In the genomic region with DNA sequence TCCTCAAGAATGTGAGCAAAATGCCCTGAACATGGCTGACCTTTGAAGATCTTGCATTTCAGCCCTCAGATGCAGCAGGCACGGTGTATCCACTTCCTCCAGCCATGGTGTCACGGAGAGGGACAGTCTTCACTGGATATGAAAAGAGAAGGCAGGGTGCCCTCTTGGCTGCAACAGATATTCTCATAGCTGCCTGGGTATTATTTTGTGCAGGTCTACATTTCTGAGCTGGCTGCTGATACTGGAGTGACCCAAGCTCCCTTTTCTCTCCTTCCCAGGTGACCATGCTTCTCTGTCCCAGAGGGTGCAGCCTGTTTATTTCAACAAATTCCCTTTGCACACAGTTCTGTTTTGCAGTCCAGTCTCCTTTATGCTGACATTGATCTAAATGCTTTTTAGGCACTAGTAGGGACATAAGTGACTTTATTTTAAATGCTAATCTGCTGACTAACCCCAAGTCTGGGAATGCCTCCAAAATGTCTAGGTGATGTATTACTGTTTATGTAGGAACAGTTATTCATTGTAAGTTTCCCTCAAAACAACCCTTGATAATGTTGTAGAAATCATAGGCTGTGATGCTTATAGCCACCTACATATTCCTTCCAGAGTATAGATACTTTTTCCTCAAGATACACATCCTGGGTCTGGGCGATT, we compare ENCODE assay signal across 12 cellular contexts.
A peak's percentile ranks its signal among the peaks of the same experiment; 100 is the strongest.
DNase-seq lines count a peak whose midpoint lies in the region; ATAC-seq and TF ChIP-seq lines count a peak whose summit lies in the region.
"Had no signal": no experiment of that assay in that cellular context is flagged by ENCODE, and none has a peak within 500 bp of the region (broad histone marks: within the 10 kb centered on the region; RNA-seq: fewer than 3 reads in every experiment).

No MANE protein-coding gene starts in this region.

- H3K9ac ChIP-seq in rectal smooth muscle tissue (ENCODE audit: low read length), result no peak overlapping the region

- no peak for TF ChIP-seq CTCF in RWPE2 (IDR thresholded peaks at IDR 0.05; ENCODE audit: poor library complexity, severe bottlenecking)

- H3K36me3 ChIP-seq in RWPE2 (ENCODE audit: low read depth) (no peaks in the 10 kb centered on the region), rectal smooth muscle tissue (ENCODE audit: control insufficient read depth, insufficient read depth, low read length) (no peaks in the 10 kb centered on the region)
- H3K36me3 ChIP-seq: cardiac muscle cell had no signal

- no peak overlapping the region for H3K4me3 ChIP-seq in RWPE2 (ENCODE audit: severe bottlenecking)
- peak overlapping the region; percentile 3 for H3K4me3 ChIP-seq in rectal smooth muscle tissue (ENCODE audit: low read length)
- H3K4me3 ChIP-seq: cardiac muscle cell had no signal

- H3K9me3 ChIP-seq in RWPE2 (ENCODE audit: severe bottlenecking), result no peaks in the 10 kb centered on the region

- peak overlapping the region; percentile 40 for H3K27ac ChIP-seq in RWPE2 (ENCODE audit: poor library complexity, severe bottlenecking)
- peak overlapping the region; percentile 56 for H3K27ac ChIP-seq in rectal smooth muscle tissue (ENCODE audit: low read depth, low read length)
- H3K27ac ChIP-seq: cardiac muscle cell had no signal

- ATAC-seq in RWPE2 (ENCODE audit: low read depth) (peak; percentile 78), GM21619 (IDR thresholded peaks at IDR 0.05; ENCODE audit: unreplicated experiment) (no peak), HG03280 (IDR thresholded peaks at IDR 0.05; ENCODE audit: unreplicated experiment) (no peak)

- DNase-seq in DMS 273 (lab: John Stamatoyannopoulos, UW; ENCODE audit: unreplicated experiment) (peak; percentile 61), RWPE2 (ENCODE audit: low spot score) (no peak), fibroblast of peridontal ligament (ENCODE audit: extremely low read depth) (peak; percentile 69), NCI-H1417 (lab: John Stamatoyannopoulos, UW) (no peak)
- no peak for DNase-seq in stimulated activated CD4-positive, alpha-beta T cell treated with anti-CD3 and anti-CD28 coated beads, Interleukin-1b, Interleukin-23, amount 100 ng/mL, for 48 hours
- DNase-seq: activated CD4-positive, CD25-positive, alpha-beta regulatory T cell treated with anti-CD3 and anti-CD28 coated beads, Interleukin-2, amount 50 U/mL, for 72 hours; left cardiac atrium; NCI-H345 had no signal

- H3K4me1 ChIP-seq in RWPE2 (ENCODE audit: insufficient read depth, poor library complexity, severe bottlenecking), result peaks cover 21% of the 10 kb centered on the region
- peaks cover 29% of the 10 kb centered on the region for H3K4me1 ChIP-seq in rectal smooth muscle tissue (ENCODE audit: control insufficient read depth, insufficient read depth, low read length)

- H3K27me3 ChIP-seq in RWPE2 (ENCODE audit: insufficient read depth, poor library complexity, severe bottlenecking) (no peaks in the 10 kb centered on the region), rectal smooth muscle tissue (ENCODE audit: control insufficient read depth, insufficient read depth, low read length) (no peaks in the 10 kb centered on the region)
- H3K27me3 ChIP-seq: cardiac muscle cell had no signal

Comparison
In these comparisons a context has a peak if more than half of its experiments do, and no peak if none do; other contexts are left out.
1. DNase-seq: peak in DMS 273 (single experiment) and fibroblast of peridontal ligament (single experiment); none in RWPE2 (single experiment), stimulated activated CD4-positive, alpha-beta T cell treated with anti-CD3 and anti-CD28 coated beads, Interleukin-1b, Interleukin-23, amount 100 ng/mL, for 48 hours (single experiment) and NCI-H1417 (0 of 3).